ENCODE assay signal across 13 cellular contexts in genomic region chr12:6772729-6773661, GRCh38. TPM values are rescaled to one million over a fixed set of nuclear protein-coding genes. Genes with fewer than 3 reads are reported as not detected.
DNase-seq lines count a peak whose midpoint lies in the region; ATAC-seq and TF ChIP-seq lines count a peak whose summit lies in the region.
"Had no signal": no experiment of that assay in that cellular context is flagged by ENCODE, and none has a peak within 500 bp of the region (broad histone marks: within the 10 kb centered on the region; RNA-seq: fewer than 3 reads in every experiment).

No MANE protein-coding gene starts in this region.

- TF ChIP-seq CTCF in thoracic aorta (IDR thresholded peaks at IDR 0.05) (no peak), left lung (IDR thresholded peaks at IDR 0.05) (no peak)

- DNase-seq in activated naive CD4-positive, alpha-beta T cell treated with anti-CD3 and anti-CD28 coated beads, Interleukin-2, amount 10 ng/mL, durations not matched to agents 7 days and 5 days = no peak
- no peak for DNase-seq in activated naive CD4-positive, alpha-beta T cell (lab: John Stamatoyannopoulos, UW)
- no peak for DNase-seq in activated CD4-positive, alpha-beta memory T cell treated with anti-CD3 and anti-CD28 coated beads for 36 hours
- DNase-seq in thoracic aorta (ENCODE audit: low spot score) (no peak), left lung (no peak), NCI-H2107 (lab: John Stamatoyannopoulos, UW) (no peak)
- DNase-seq: anterior cingulate cortex, BE2C, left colon, NCI-H774 had no signal

- peak overlapping the region; percentile 59 for H3K4me3 Mint-ChIP-seq in activated naive CD4-positive, alpha-beta T cell treated with anti-CD3 and anti-CD28 coated beads, Interleukin-2, amount 10 ng/mL, durations not matched to agents 7 days and 5 days
- peak overlapping the region; percentile 86 for H3K4me3 Mint-ChIP-seq in activated CD4-positive, alpha-beta memory T cell treated with anti-CD3 and anti-CD28 coated beads for 36 hours

- H3K36me3 Mint-ChIP-seq in activated naive CD4-positive, alpha-beta T cell treated with anti-CD3 and anti-CD28 coated beads, Interleukin-2, amount 10 ng/mL, durations not matched to agents 7 days and 5 days = no peaks in the 10 kb centered on the region
- H3K36me3 Mint-ChIP-seq in activated CD4-positive, alpha-beta memory T cell treated with anti-CD3 and anti-CD28 coated beads for 36 hours = peaks cover 44% of the 10 kb centered on the region

- intact Hi-C loops in activated CD4-positive, alpha-beta memory T cell treated with anti-CD3 and anti-CD28 coated beads for 36 hours (cut with micrococcal nuclease) = no loop called here
- intact Hi-C loops in left lung (cut with DNase I) = no loop called here

- no peaks in the 10 kb centered on the region for H3K9me3 ChIP-seq in iPS-18a (ENCODE audit: control insufficient read depth, low read depth, low read length)
- H3K9me3 ChIP-seq in thoracic aorta = no peaks in the 10 kb centered on the region
- H3K9me3 ChIP-seq in left lung = no peaks in the 10 kb centered on the region
- H3K9me3 ChIP-seq: BE2C had no signal

- H3K4me1 ChIP-seq in iPS-18a (ENCODE audit: control insufficient read depth, low read depth, low read length) = peaks cover 20% of the 10 kb centered on the region
- H3K4me1 ChIP-seq in thoracic aorta (ENCODE audit: control insufficient read depth in 1 of 2, low read depth in 2 of 2) = peaks cover 19 to 33% of the 10 kb centered on the region in 2 donors
- peaks cover 14 to 52% of the 10 kb centered on the region in 2 donors for H3K4me1 ChIP-seq in left lung

- peaks cover 11% of the 10 kb centered on the region for H3K36me3 ChIP-seq in iPS-18a (ENCODE audit: control insufficient read depth, low read depth, low read length)
- peaks cover 22% of the 10 kb centered on the region for H3K36me3 ChIP-seq in thoracic aorta
- peaks cover 0 to 19% of the 10 kb centered on the region in 2 donors for H3K36me3 ChIP-seq in left lung

- CTCF ChIA-PET in activated naive CD4-positive, alpha-beta T cell treated with anti-CD3 and anti-CD28 coated beads, Interleukin-2, amount 10 ng/mL, durations not matched to agents 7 days and 5 days (lab: Charles Lee) = interaction anchor here (1.0 to 9.6 kb wide), 8 partner anchors 6 to 49 kb away, joined by 3 to 63 read pairs (median 4); partner anchors contain the start of genes MLF2 and PTMS
- CTCF ChIA-PET in activated CD4-positive, alpha-beta memory T cell treated with anti-CD3 and anti-CD28 coated beads for 36 hours (lab: Charles Lee) = interaction anchor here (1.0 to 3.5 kb wide), 7 partner anchors 17 to 89 kb away, joined by 4 to 24 read pairs (median 6); partner anchors contain the start of genes CD4, COPS7A, MLF2 and ZNF384

- H3K4me3 ChIP-seq in iPS-18a (ENCODE audit: low read length) = peak overlapping the region; percentile 38
- H3K4me3 ChIP-seq in thoracic aorta = peak overlapping the region; percentile 48
- H3K4me3 ChIP-seq in left lung = no peak overlapping the region

- peak overlapping the region; percentile 64 for H3K27ac Mint-ChIP-seq in activated naive CD4-positive, alpha-beta T cell treated with anti-CD3 and anti-CD28 coated beads, Interleukin-2, amount 10 ng/mL, durations not matched to agents 7 days and 5 days
- H3K27ac Mint-ChIP-seq in activated CD4-positive, alpha-beta memory T cell treated with anti-CD3 and anti-CD28 coated beads for 36 hours = peak overlapping the region; percentile 84

- H3K27me3 ChIP-seq in iPS-18a (ENCODE audit: control insufficient read depth, insufficient read depth, low read length) (peaks cover 40% of the 10 kb centered on the region), thoracic aorta (replicated peaks; ENCODE audit: insufficient read depth) (no peaks in the 10 kb centered on the region), left lung (peaks cover 0 to 52% of the 10 kb centered on the region in 2 donors)
- H3K27me3 ChIP-seq: BE2C had no signal

- H3K27me3 Mint-ChIP-seq in activated naive CD4-positive, alpha-beta T cell treated with anti-CD3 and anti-CD28 coated beads, Interleukin-2, amount 10 ng/mL, durations not matched to agents 7 days and 5 days = peaks cover 99% of the 10 kb centered on the region
- H3K27me3 Mint-ChIP-seq in activated CD4-positive, alpha-beta memory T cell treated with anti-CD3 and anti-CD28 coated beads for 36 hours = peaks cover 9% of the 10 kb centered on the region

- peaks cover 56% of the 10 kb centered on the region for H3K4me1 Mint-ChIP-seq in activated naive CD4-positive, alpha-beta T cell treated with anti-CD3 and anti-CD28 coated beads, Interleukin-2, amount 10 ng/mL, durations not matched to agents 7 days and 5 days
- peaks cover 61% of the 10 kb centered on the region for H3K4me1 Mint-ChIP-seq in activated CD4-positive, alpha-beta memory T cell treated with anti-CD3 and anti-CD28 coated beads for 36 hours (ENCODE audit: low read depth)

- ATAC-seq in thoracic aorta (ENCODE audit: insufficient number of reproducible peaks, low FRiP score, low read depth) = no peak
- no peak for ATAC-seq in left lung
- no peak for ATAC-seq in HG02938 (IDR thresholded peaks at IDR 0.05; ENCODE audit: unreplicated experiment)
- ATAC-seq: esophagus mucosa had no signal

- POLR2A ChIA-PET in activated CD4-positive, alpha-beta memory T cell treated with anti-CD3 and anti-CD28 coated beads for 36 hours (lab: Charles Lee) = interaction anchor here (0.6 to 3.7 kb wide), 4 partner anchors 13 to 40 kb away, joined by 3 to 12 read pairs (median 6); partner anchors contain the start of gene MLF2

- H3K27ac ChIP-seq in iPS-18a (ENCODE audit: low read length) (no peak overlapping the region), thoracic aorta (no peak overlapping the region), left lung (no peak overlapping the region)

- H3K9ac ChIP-seq in iPS-18a (ENCODE audit: low read length) = no peak overlapping the region

- H3K9me3 Mint-ChIP-seq in activated naive CD4-positive, alpha-beta T cell treated with anti-CD3 and anti-CD28 coated beads, Interleukin-2, amount 10 ng/mL, durations not matched to agents 7 days and 5 days = no peaks in the 10 kb centered on the region
- H3K9me3 Mint-ChIP-seq in activated CD4-positive, alpha-beta memory T cell treated with anti-CD3 and anti-CD28 coated beads for 36 hours = no peaks in the 10 kb centered on the region

RNA-seq across cellular contexts. Expression of gene LAG3, which starts 0.7 kb away (rescaled TPM):
- 100 to 1,000 TPM; 169 to 172 TPM for total RNA-seq in activated CD4-positive, alpha-beta memory T cell treated with anti-CD3 and anti-CD28 coated beads for 36 hours
- total RNA-seq in thoracic aorta = 1 to 10 TPM in 1 of 2 donors, under 1 TPM in 1; 0.95 to 1.5 TPM
- 1 to 10 TPM in 1 of 2 donors, under 1 TPM in 1; 0.79 to 2.4 TPM for total RNA-seq in left lung
- total RNA-seq: esophagus mucosa had no signal

RNA-seq across cellular contexts. Expression of gene PTMS, which starts 6.8 kb away (rescaled TPM):
- 100 to 1,000 TPM; 104 to 109 TPM for total RNA-seq in activated CD4-positive, alpha-beta memory T cell treated with anti-CD3 and anti-CD28 coated beads for 36 hours
- 100 to 1,000 TPM; 168 to 186 TPM for total RNA-seq in thoracic aorta
- 100 to 1,000 TPM; 276 to 322 TPM for total RNA-seq in left lung

RNA-seq across cellular contexts. Expression of gene CD4, which starts 16.3 kb away (rescaled TPM):
- total RNA-seq in activated CD4-positive, alpha-beta memory T cell treated with anti-CD3 and anti-CD28 coated beads for 36 hours = 100 to 1,000 TPM; 290 to 300 TPM
- total RNA-seq in thoracic aorta = 10 to 100 TPM; 22.3 to 25.0 TPM
- 10 to 100 TPM; 64.5 to 96.2 TPM for total RNA-seq in left lung

RNA-seq across cellular contexts. Expression of gene MLF2, which starts 20.1 kb away (rescaled TPM):
- total RNA-seq in activated CD4-positive, alpha-beta memory T cell treated with anti-CD3 and anti-CD28 coated beads for 36 hours = 100 to 1,000 TPM; 140 to 141 TPM
- total RNA-seq in thoracic aorta (100 to 1,000 TPM; 129 to 179 TPM), left lung (100 to 1,000 TPM; 142 to 148 TPM)

RNA-seq across cellular contexts. Expression of gene GPR162, which starts 48.6 kb away (rescaled TPM):
- total RNA-seq in activated CD4-positive, alpha-beta memory T cell treated with anti-CD3 and anti-CD28 coated beads for 36 hours = under 1 TPM in 1 of 2 experiments, not detected in 1; 0.31 TPM
- 1 to 10 TPM; 1.1 to 3.1 TPM for total RNA-seq in thoracic aorta
- total RNA-seq in left lung = 10 to 100 TPM; 12.7 to 13.7 TPM

Comparison
In these comparisons a context has a peak if more than half of its experiments do, and no peak if none do; other contexts are left out.
1. H3K4me3 ChIP-seq: peak in iPS-18a (single experiment) and thoracic aorta (single experiment); none in left lung (0 of 2).
2. RNA of gene LAG3, which starts 0.7 kb away (total RNA-seq): 169 to 172 TPM in activated CD4-positive, alpha-beta memory T cell treated with anti-CD3 and anti-CD28 coated beads for 36 hours; 0.79 to 2.4 TPM in left lung and 0.95 to 1.5 TPM in thoracic aorta; every median in the first group is over 10 times any median in the second.